1 cellular context compared by ENCODE assay signal in genomic region chr20:32970973-32971300, GRCh38.
TF ChIP-seq lines count a peak whose summit lies in the region.

No MANE protein-coding gene starts in this region.

TF ChIP-seq in H1, 55 proteins besides CTCF, POLR2A, EP300 and RAD21:
- no peak for TF ChIP-seq CBX8 (IDR thresholded peaks at IDR 0.05; ENCODE audit: borderline replicate concordance, low read depth, low read length)
- TF ChIP-seq SIX5 (IDR thresholded peaks at IDR 0.05; ENCODE audit: low read depth, low read length): no peak
- no peak for TF ChIP-seq TCF12 (IDR thresholded peaks at IDR 0.05; ENCODE audit: low read depth, low read length)
- TF ChIP-seq NANOG (IDR thresholded peaks at IDR 0.05; ENCODE audit: insufficient read depth, low read depth, low read length, poor library complexity, severe bottlenecking): no peak
- no peak for TF ChIP-seq TAF7 (optimal IDR thresholded peaks at IDR 0.05; ENCODE audit: borderline replicate concordance, low read depth, low read length)
- TF ChIP-seq EGR1 (IDR thresholded peaks at IDR 0.05; ENCODE audit: borderline replicate concordance, low read depth, low read length): no peak
- no peak for TF ChIP-seq RXRA (IDR thresholded peaks at IDR 0.05; ENCODE audit: insufficient read depth, low read depth, low read length)
- no peak for TF ChIP-seq GABPA (IDR thresholded peaks at IDR 0.05; ENCODE audit: borderline replicate concordance, insufficient read depth, low read length)
- TF ChIP-seq RBBP5 (IDR thresholded peaks at IDR 0.05; ENCODE audit: borderline replicate concordance, low read depth, low read length): no peak
- TF ChIP-seq KDM4A (IDR thresholded peaks at IDR 0.05; ENCODE audit: low read depth, low read length, severe bottlenecking): no peak
- TF ChIP-seq YY1 (IDR thresholded peaks at IDR 0.05; ENCODE audit: low read depth, low read length): no peak
- no peak for TF ChIP-seq CTBP2 (IDR thresholded peaks at IDR 0.05; ENCODE audit: borderline replicate concordance, insufficient read depth, insufficient read length, low read length)
- no peak for TF ChIP-seq EZH2 (IDR thresholded peaks at IDR 0.05; ENCODE audit: low read depth, low read length, severe bottlenecking)
- TF ChIP-seq POLR2AphosphoS5 (IDR thresholded peaks at IDR 0.05; ENCODE audit: low read depth, low read length): no peak
- TF ChIP-seq JUND (IDR thresholded peaks at IDR 0.05; ENCODE audit: low read length): no peak
- no peak for TF ChIP-seq GTF2F1 (IDR thresholded peaks at IDR 0.05; ENCODE audit: borderline replicate concordance, low read depth, low read length)
- TF ChIP-seq CBX5 (IDR thresholded peaks at IDR 0.05; ENCODE audit: low read depth, low read length): no peak
